3 cellular contexts compared by ENCODE assay signal in genomic region chr16:85517780-85518179, GRCh38.
A peak's percentile ranks its signal among the peaks of the same experiment; 100 is the strongest.
TF ChIP-seq lines count a peak whose summit lies in the region.

No MANE protein-coding gene starts in this region.

TF ChIP-seq in K562, 482 proteins besides CTCF, POLR2A, EP300 and RAD21 (continued from another document):
- TF ChIP-seq MBD1 (CRISPR knock-in tag; IDR thresholded peaks at IDR 0.05), result 0 out of 2 replicates have a peak, but pooled peaks have one; percentile 60
- TF ChIP-seq ZNF184 (CRISPR knock-in tag; IDR thresholded peaks at IDR 0.05), result no peak
- TF ChIP-seq ZBTB33 (CRISPR knock-in tag; IDR thresholded peaks at IDR 0.05), result peak; percentile 85
- no peak for TF ChIP-seq PURB (CRISPR knock-in tag; IDR thresholded peaks at IDR 0.05; ENCODE audit: low read depth)
- peak; percentile 34; the same call in 1 of the 2 replicates for TF ChIP-seq MAX (CRISPR knock-in tag; IDR thresholded peaks at IDR 0.05)

TF ChIP-seq in HEK293T, 16 proteins besides CTCF, POLR2A, EP300 and RAD21 (continued from another document):
- TF ChIP-seq SUZ12 (IDR thresholded peaks at IDR 0.05) (no peak), LEF1 (IDR thresholded peaks at IDR 0.05; ENCODE audit: borderline replicate concordance) (no peak), L3MBTL2 (conservative IDR thresholded peaks at IDR 0.05) (no peak), CTBP1 (IDR thresholded peaks at IDR 0.05; ENCODE audit: borderline replicate concordance) (no peak), PKNOX1 (IDR thresholded peaks at IDR 0.05) (no peak), ELF4 (IDR thresholded peaks at IDR 0.05) (no peak), TARDBP (IDR thresholded peaks at IDR 0.05) (no peak), FOXM1 (IDR thresholded peaks at IDR 0.05; ENCODE audit: borderline replicate concordance) (no peak)

TF ChIP-seq in GM23338, 12 proteins besides CTCF, POLR2A, EP300 and RAD21 (continued from another document):
- TF ChIP-seq ZNF462 (CRISPR knock-in tag; IDR thresholded peaks at IDR 0.05), result no peak
- no peak for TF ChIP-seq JUNB (IDR thresholded peaks at IDR 0.05; ENCODE audit: unreplicated experiment)
- no peak for TF ChIP-seq ZNF114 (CRISPR knock-in tag; IDR thresholded peaks at IDR 0.05)
- no peak for TF ChIP-seq EZH2 (IDR thresholded peaks at IDR 0.05; ENCODE audit: low read depth, unreplicated experiment)
- TF ChIP-seq CREB1 (CRISPR knock-in tag; IDR thresholded peaks at IDR 0.05; ENCODE audit: low read depth), result no peak
- no peak for TF ChIP-seq ETS1 (IDR thresholded peaks at IDR 0.05)
- no peak for TF ChIP-seq ZNF331 (CRISPR knock-in tag; IDR thresholded peaks at IDR 0.05; ENCODE audit: low read depth)
- no peak for TF ChIP-seq STAT1 (IDR thresholded peaks at IDR 0.05; ENCODE audit: unreplicated experiment)
TF ChIP-seq in GM23338: peak in this region for 0.
